10 cellular contexts compared by ENCODE assay signal in the genomic region with DNA sequence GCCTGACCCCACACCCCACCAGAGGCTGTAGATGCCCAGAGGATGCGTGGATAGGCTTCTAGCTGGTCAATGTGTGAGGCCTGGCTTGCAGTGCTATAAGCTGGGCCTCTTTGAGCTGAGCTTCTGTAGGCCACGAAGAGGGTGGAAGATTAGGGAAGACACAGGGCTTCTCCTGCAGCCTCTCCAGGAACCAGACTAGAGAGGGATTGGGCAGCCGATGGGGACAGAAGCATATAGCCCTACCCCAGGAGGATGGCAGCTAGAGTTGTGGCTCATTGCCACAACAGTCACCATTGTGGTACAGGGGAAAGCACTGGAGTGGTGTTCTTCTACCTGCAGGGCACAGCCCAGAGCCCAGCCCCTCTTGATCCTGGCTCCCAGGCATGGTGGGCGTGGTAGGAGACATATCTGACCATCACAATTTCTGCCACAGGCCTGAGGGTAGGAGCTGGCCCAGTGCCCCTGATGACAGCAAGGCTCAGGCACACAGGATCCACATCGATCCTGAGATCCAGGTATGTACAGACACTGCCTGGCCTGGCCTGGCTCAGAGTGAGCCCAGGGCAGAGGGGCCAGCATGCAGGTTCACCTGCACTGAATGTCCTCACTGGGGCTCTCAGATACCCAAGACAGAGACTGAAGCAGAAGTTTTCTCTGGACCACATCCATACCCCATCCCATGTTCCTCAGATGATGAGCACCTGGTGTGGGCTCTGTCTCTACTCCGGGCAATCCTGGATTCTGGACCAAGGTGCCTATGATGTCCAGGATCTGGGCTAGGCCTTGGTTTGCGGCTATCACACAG. TPM values are rescaled to one million over a fixed set of nuclear protein-coding genes. Genes with fewer than 3 reads are reported as not detected.
A peak's percentile ranks its signal among the peaks of the same experiment; 100 is the strongest.
DNase-seq lines count a peak whose midpoint lies in the region; ATAC-seq, FAIRE-seq and TF ChIP-seq lines count a peak whose summit lies in the region.
"Had no signal": no experiment of that assay in that cellular context is flagged by ENCODE, and none has a peak within 500 bp of the region (broad histone marks: within the 10 kb centered on the region; RNA-seq: fewer than 3 reads in every experiment).

No MANE protein-coding gene starts in this region.

- ATAC-seq in HG03520 (IDR thresholded peaks at IDR 0.05; ENCODE audit: unreplicated experiment) (no peak), GM19452 (IDR thresholded peaks at IDR 0.05; ENCODE audit: unreplicated experiment) (no peak)

- peaks cover 12% of the 10 kb centered on the region for H3K79me2 ChIP-seq in keratinocyte (ENCODE audit: control insufficient read depth, insufficient read depth, low read length)

- peaks cover 13% of the 10 kb centered on the region for H3K4me1 Mint-ChIP-seq in progenitor cell of endocrine pancreas (ENCODE audit: low read depth)

- no peaks in the 10 kb centered on the region for H3K9me3 ChIP-seq in keratinocyte (ENCODE audit: control insufficient read depth, low read depth, low read length)

- H3K4me2 ChIP-seq in keratinocyte (ENCODE audit: control insufficient read depth, extremely low read depth, insufficient read depth, low read depth, low read length) = peak overlapping the region; percentile 38

- dilution Hi-C loops in keratinocyte (cut with MboI; ENCODE audit: extremely low pct_ligation_motif_present, low sequenced_read_pairs) = no loop called here

- no peaks in the 10 kb centered on the region for H3K9me3 Mint-ChIP-seq in progenitor cell of endocrine pancreas (ENCODE audit: low read depth)

- H3K27me3 ChIP-seq in keratinocyte (ENCODE audit: control insufficient read depth, extremely low read depth, insufficient read depth, low read length) = no peaks in the 10 kb centered on the region

- H3K4me1 ChIP-seq in keratinocyte (ENCODE audit: control insufficient read depth, extremely low read depth, insufficient read depth, low read length) = peaks cover 26% of the 10 kb centered on the region

- no peak overlapping the region for H3K4me3 Mint-ChIP-seq in progenitor cell of endocrine pancreas (ENCODE audit: low read depth)

- H3K27ac Mint-ChIP-seq in progenitor cell of endocrine pancreas = peak overlapping the region; percentile 75

- peak overlapping the region; percentile 53 for H3K9ac ChIP-seq in keratinocyte (ENCODE audit: control insufficient read depth, extremely low read depth, insufficient read depth, low read length)

- peaks cover 2% of the 10 kb centered on the region for H4K20me1 ChIP-seq in keratinocyte (ENCODE audit: control insufficient read depth, extremely low read depth, insufficient read depth, low read length)

- no peak for FAIRE-seq in keratinocyte (lab: Jason Lieb, UNC)

- DNase-seq in D341Med (ENCODE audit: low spot score) = peak; percentile 6
- no peak for DNase-seq in keratinocyte (ENCODE audit: low read depth, low spot score)
- DNase-seq in progenitor cell of endocrine pancreas (ENCODE audit: low spot score, unreplicated experiment) = no peak
- DNase-seq in GM19238 (ENCODE audit: insufficient read length, low spot score) = no peak
- DNase-seq in dedifferentiated amniotic fluid mesenchymal stem cell (ENCODE audit: extremely low spot score) = no peak
- DNase-seq: activated CD4-positive, alpha-beta T cell treated with anti-CD3 and anti-CD28 coated beads, Interleukin-2, amount 50 U/mL, for 1 hour; stimulated activated CD4-positive, alpha-beta T cell treated with anti-CD3 and anti-CD28 coated beads, Interleukin-12 subunit alpha, Interleukin-12 subunit beta, amount 100 ng/mL, for 4 hours had no signal

- H3K27ac ChIP-seq in adipose tissue (ENCODE audit: low read depth, low read length) (peak overlapping the region; percentile 16), keratinocyte (ENCODE audit: control insufficient read depth, insufficient read depth, low read length) (peak overlapping the region; percentile 78)

- 79 to 84% (median 80%) methylated on average over 7 of the region's 7 CpGs for WGBS in adipose tissue, 3 donors

- no peak for TF ChIP-seq CTCF in keratinocyte (optimal IDR thresholded peaks at IDR 0.05 in 1 of 3, IDR thresholded peaks at IDR 0.05 in 1 of 3, conservative IDR thresholded peaks at IDR 0.05 in 1 of 3; ENCODE audit: extremely low read depth in 1 of 3, insufficient read depth in 2 of 3, low read length in 3 of 3)
- TF ChIP-seq CTCF in progenitor cell of endocrine pancreas (IDR thresholded peaks at IDR 0.05; ENCODE audit: unreplicated experiment) = no peak

- peaks cover 4% of the 10 kb centered on the region for H3K9me1 ChIP-seq in keratinocyte (ENCODE audit: control insufficient read depth, extremely low read depth, insufficient read depth, low read length)

- no peak overlapping the region for H3K4me3 ChIP-seq in keratinocyte (ENCODE audit: control insufficient read depth in 2 of 3, extremely low read depth in 1 of 3, insufficient read depth in 2 of 3, low read depth in 1 of 3, low read length in 3 of 3)

- peaks cover 3% of the 10 kb centered on the region for H3K36me3 Mint-ChIP-seq in progenitor cell of endocrine pancreas (ENCODE audit: insufficient read depth)

- H3K36me3 ChIP-seq in keratinocyte (ENCODE audit: control insufficient read depth in 2 of 2, extremely low read depth in 1 of 2, insufficient read depth in 2 of 2, low read length in 2 of 2) = peaks cover 47 to 59% of the 10 kb centered on the region in 2 experiments

- no peaks in the 10 kb centered on the region for H3K27me3 Mint-ChIP-seq in progenitor cell of endocrine pancreas

- no peak overlapping the region for H2AFZ ChIP-seq in keratinocyte (ENCODE audit: control insufficient read depth, low read length)

RNA-seq across cellular contexts. Expression of gene PDLIM4, which starts 8.7 kb away (rescaled TPM):
- 10 to 100 TPM in 2 of 3 donors, 1 to 10 TPM in 1; 2.2 to 39.4 (median 17.5) TPM for polyA plus RNA-seq in adipose tissue
- polyA plus RNA-seq in keratinocyte = 38.3 to 81.8 TPM (median 79.3 TPM) in 3 replicates
- 25.2 TPM for polyA plus RNA-seq in keratinocyte (2011; ENCODE audit: low read depth)
- 78.0 and 173 TPM in 2 replicates for polyA plus RNA-seq in keratinocyte (2011; cell fraction: cytosol; rRNA removed)
- 81.9 and 115 TPM in 2 replicates for polyA plus RNA-seq in keratinocyte (2011; cell fraction: nucleus; rRNA removed)
- 50.9 and 113 TPM in 2 replicates for polyA plus RNA-seq in keratinocyte (2012; ENCODE audit: low replicate concordance)
- polyA minus RNA-seq in keratinocyte = 44.2 to 86.3 TPM (median 59.6 TPM) in 3 replicates
- polyA minus RNA-seq in keratinocyte (2011; cell fraction: cytosol; rRNA and poly(A)+ RNA removed) = 134 TPM
- 36.9 and 40.3 TPM in 2 replicates for polyA minus RNA-seq in keratinocyte (2011; cell fraction: nucleus; rRNA and poly(A)+ RNA removed)
- 14.3 and 14.7 TPM in 2 replicates for total RNA-seq in progenitor cell of endocrine pancreas

RNA-seq across cellular contexts. Expression of gene SLC22A4, which starts 28.0 kb away (rescaled TPM):
- polyA plus RNA-seq in adipose tissue = 1 to 10 TPM in 2 of 3 donors, under 1 TPM in 1; 0.23 to 3.0 (median 2.0) TPM
- 1.00 to 1.5 TPM (median 1.4 TPM) in 3 replicates for polyA plus RNA-seq in keratinocyte
- not detected for polyA plus RNA-seq in keratinocyte (2011; ENCODE audit: low read depth)
- polyA plus RNA-seq in keratinocyte (2011; cell fraction: cytosol; rRNA removed) = 0.68 and 0.78 TPM in 2 replicates
- 1.9 and 2.2 TPM in 2 replicates for polyA plus RNA-seq in keratinocyte (2011; cell fraction: nucleus; rRNA removed)
- polyA plus RNA-seq in keratinocyte (2012; ENCODE audit: low replicate concordance) = 0.23 and 0.76 TPM in 2 replicates
- 1.6 to 1.9 TPM (median 1.7 TPM) in 3 replicates for polyA minus RNA-seq in keratinocyte
- not detected for polyA minus RNA-seq in keratinocyte (2011; cell fraction: cytosol; rRNA and poly(A)+ RNA removed)
- 0.95 and 1.1 TPM in 2 replicates for polyA minus RNA-seq in keratinocyte (2011; cell fraction: nucleus; rRNA and poly(A)+ RNA removed)
- total RNA-seq in progenitor cell of endocrine pancreas = 0.48 TPM in 1 of 2 replicates, not detected in the other

RNA-seq across cellular contexts. Expression of gene P4HA2, which starts 38.6 kb away (rescaled TPM):
- polyA plus RNA-seq in adipose tissue (10 to 100 TPM in 2 of 3 donors, 1 to 10 TPM in 1; 8.9 to 39.9 (median 18.4) TPM), keratinocyte (93.6 to 158 TPM (median 112 TPM) in 3 replicates)
- 34.6 TPM for polyA plus RNA-seq in keratinocyte (2011; ENCODE audit: low read depth)
- polyA plus RNA-seq in keratinocyte (2011; cell fraction: cytosol; rRNA removed) = 55.1 and 60.5 TPM in 2 replicates
- 276 and 293 TPM in 2 replicates for polyA plus RNA-seq in keratinocyte (2011; cell fraction: nucleus; rRNA removed)
- 64.5 and 83.7 TPM in 2 replicates for polyA plus RNA-seq in keratinocyte (2012; ENCODE audit: low replicate concordance)
- 128 to 202 TPM (median 140 TPM) in 3 replicates for polyA minus RNA-seq in keratinocyte
- polyA minus RNA-seq in keratinocyte (2011; cell fraction: cytosol; rRNA and poly(A)+ RNA removed) = 61.6 TPM
- polyA minus RNA-seq in keratinocyte (2011; cell fraction: nucleus; rRNA and poly(A)+ RNA removed) = 165 and 259 TPM in 2 replicates
- 18.5 and 23.8 TPM in 2 replicates for total RNA-seq in progenitor cell of endocrine pancreas
